In the genomic region with DNA sequence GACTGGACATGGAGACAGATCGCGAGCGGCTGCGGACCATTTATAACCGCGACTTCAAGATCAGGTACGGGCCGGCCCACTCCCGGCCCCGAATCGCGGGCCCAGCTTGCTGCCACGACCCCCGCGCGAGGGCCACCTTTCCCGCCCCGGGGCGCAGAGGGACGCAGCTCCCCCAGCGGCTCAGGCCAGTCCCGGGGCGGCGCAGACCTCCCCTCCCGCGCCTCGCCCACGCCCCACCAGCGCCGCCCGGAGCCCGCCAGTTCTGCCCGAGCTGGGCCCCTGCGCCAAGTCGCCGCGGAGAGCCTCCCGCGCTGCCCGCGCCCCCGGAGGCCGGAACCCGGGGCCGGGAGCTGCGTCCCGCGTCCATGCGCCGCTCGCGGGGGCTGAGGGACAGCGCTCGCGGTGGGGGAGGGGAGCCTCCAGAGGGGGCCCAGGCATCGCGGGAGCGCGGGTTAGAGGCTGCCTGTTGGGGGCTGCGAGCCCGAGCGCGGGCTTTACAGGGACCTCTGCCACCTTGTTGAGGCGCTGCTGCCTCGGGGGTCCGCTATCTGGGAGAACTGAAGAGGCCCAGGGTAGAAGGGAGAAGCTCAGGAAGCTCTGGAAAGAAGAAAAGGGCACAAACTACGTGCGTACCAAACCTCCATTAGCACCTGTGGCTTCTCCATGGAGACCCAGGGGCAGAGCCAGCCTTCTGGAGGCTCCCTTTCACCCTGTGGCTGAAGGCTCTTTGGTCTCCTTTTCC, we compare ENCODE assay signal across 9 cellular contexts. TPM values are rescaled to one million over a fixed set of nuclear protein-coding genes. Genes with fewer than 3 reads are reported as not detected.
DNase-seq lines count a peak whose midpoint lies in the region; ATAC-seq, FAIRE-seq and TF ChIP-seq lines count a peak whose summit lies in the region.
"Had no signal": no experiment of that assay in that cellular context is flagged by ENCODE, and none has a peak within 500 bp of the region (broad histone marks: within the 10 kb centered on the region; RNA-seq: fewer than 3 reads in every experiment).

No MANE protein-coding gene starts in this region.

- peak overlapping the region; percentile 85 to 98 (median 89) for H3K4me3 ChIP-seq in BLaER1 treated with 17β-estradiol and CSF1 and Interleukin-3, amounts not matched to agents 10 nM and 100 nM
- H3K4me3 ChIP-seq in HL-60 (replicated peaks; ENCODE audit: insufficient read depth, low read length) (peak overlapping the region; percentile 80), astrocyte (ENCODE audit: insufficient read depth, low read depth, low read length) (peak overlapping the region; percentile 85), iPS-18a (ENCODE audit: low read length) (peak overlapping the region; percentile 78), skin epidermis (peak overlapping the region; percentile 67 to 97 (median 82))

- peaks cover 51% of the 10 kb centered on the region for H3K79me2 ChIP-seq in astrocyte (ENCODE audit: insufficient read depth, low read length)

- peak; percentile 41 for ATAC-seq in GM19397 (IDR thresholded peaks at IDR 0.05; ENCODE audit: unreplicated experiment)

- peaks cover 0 to 39% (median 13%) of the 10 kb centered on the region in 11 experiments; a peak in 8 of 22 replicates for H4K20me1 ChIP-seq in BLaER1 treated with 17β-estradiol and CSF1 and Interleukin-3, amounts not matched to agents 10 nM and 100 nM
- H4K20me1 ChIP-seq in astrocyte (ENCODE audit: insufficient read depth, low read length), result peaks cover 28% of the 10 kb centered on the region

- no peaks in the 10 kb centered on the region for H3K27me3 Mint-ChIP-seq in astrocyte (ENCODE audit: low read depth, unreplicated experiment)

- H3K9me3 ChIP-seq in BLaER1 treated with 17β-estradiol and CSF1 and Interleukin-3, amounts not matched to agents 10 nM and 100 nM (replicated peaks in 1 of 11), result no peaks in the 10 kb centered on the region
- H3K9me3 ChIP-seq in astrocyte (ENCODE audit: insufficient read depth, low read depth, low read length) (no peaks in the 10 kb centered on the region), iPS-18a (ENCODE audit: control insufficient read depth, low read depth, low read length) (no peaks in the 10 kb centered on the region)

- H3K4me1 ChIP-seq in BLaER1 treated with 17β-estradiol and CSF1 and Interleukin-3, amounts not matched to agents 10 nM and 100 nM, result peaks cover 32 to 44% (median 37%) of the 10 kb centered on the region in 10 experiments
- H3K4me1 ChIP-seq in astrocyte (ENCODE audit: insufficient read depth, low read length), result peaks cover 19% of the 10 kb centered on the region
- H3K4me1 ChIP-seq in iPS-18a (ENCODE audit: control insufficient read depth, low read depth, low read length), result peaks cover 33% of the 10 kb centered on the region

- peak overlapping the region; percentile 95 for H3K27ac Mint-ChIP-seq in astrocyte (ENCODE audit: unreplicated experiment)

- H2AFZ ChIP-seq in astrocyte (ENCODE audit: low read depth, low read length), result peak overlapping the region; percentile 31

- no peak for FAIRE-seq in astrocyte (lab: Jason Lieb, UNC)
- FAIRE-seq: TTC549 had no signal

- no peak for DNase-seq in HL-60 (ENCODE audit: low read depth in 1 of 2, low spot score in 1 of 2)
- peak in 4 of 5 donors; percentile 9 to 38 (median 25) for DNase-seq in T-helper 1 cell
- DNase-seq in astrocyte (ENCODE audit: low read depth), result peak; percentile 10
- DNase-seq in inferior parietal cortex (ENCODE audit: extremely low spot score), result no peak

- peaks cover 22 to 40% (median 28%) of the 10 kb centered on the region in 11 experiments; a peak in 21 of 22 replicates for H3K36me3 ChIP-seq in BLaER1 treated with 17β-estradiol and CSF1 and Interleukin-3, amounts not matched to agents 10 nM and 100 nM
- H3K36me3 ChIP-seq in astrocyte (ENCODE audit: insufficient read depth, low read length) (peaks cover 20% of the 10 kb centered on the region), iPS-18a (ENCODE audit: control insufficient read depth, low read depth, low read length) (peaks cover 10% of the 10 kb centered on the region)

- TF ChIP-seq CTCF in HL-60 (IDR thresholded peaks at IDR 0.05; ENCODE audit: insufficient read depth, low read length) (no peak), astrocyte (IDR thresholded peaks at IDR 0.05; ENCODE audit: insufficient read depth, low read depth, low read length) (no peak)

- peaks cover 29% of the 10 kb centered on the region for H3K4me1 Mint-ChIP-seq in astrocyte (ENCODE audit: low read depth, unreplicated experiment)

- peak overlapping the region; percentile 85 to 97 (median 95) for H3K27ac ChIP-seq in BLaER1 treated with 17β-estradiol and CSF1 and Interleukin-3, amounts not matched to agents 10 nM and 100 nM
- H3K27ac ChIP-seq in HL-60 (replicated peaks) (no peak overlapping the region), astrocyte (ENCODE audit: low read depth, low read length) (peak overlapping the region; percentile 86), iPS-18a (ENCODE audit: low read length) (no peak overlapping the region), skin epidermis (peak overlapping the region; percentile 39 to 99 (median 93))

- H3K9me3 Mint-ChIP-seq in astrocyte (ENCODE audit: unreplicated experiment), result no peaks in the 10 kb centered on the region

- H3K4me3 Mint-ChIP-seq in astrocyte (ENCODE audit: unreplicated experiment), result peak overlapping the region; percentile 95

- H3K36me3 Mint-ChIP-seq in astrocyte (ENCODE audit: low read depth, unreplicated experiment), result peaks cover 5% of the 10 kb centered on the region

- H3K9ac ChIP-seq in BLaER1 treated with 17β-estradiol and CSF1 and Interleukin-3, amounts not matched to agents 10 nM and 100 nM, result peak overlapping the region; percentile 94 to 98 (median 95)
- H3K9ac ChIP-seq in astrocyte (ENCODE audit: low read length) (peak overlapping the region; percentile 91), iPS-18a (ENCODE audit: low read length) (peak overlapping the region; percentile 76)

- H3K27me3 ChIP-seq in BLaER1 treated with 17β-estradiol and CSF1 and Interleukin-3, amounts not matched to agents 10 nM and 100 nM, result no peaks in the 10 kb centered on the region
- H3K27me3 ChIP-seq in HL-60 (ENCODE audit: insufficient read depth, poor library complexity, severe bottlenecking), result no peaks in the 10 kb centered on the region
- no peaks in the 10 kb centered on the region for H3K27me3 ChIP-seq in astrocyte (ENCODE audit: insufficient read depth, low read length)
- H3K27me3 ChIP-seq in iPS-18a (ENCODE audit: control insufficient read depth, insufficient read depth, low read length), result peaks cover 13% of the 10 kb centered on the region

- peak overlapping the region; percentile 75 to 97 (median 92) for H3K4me2 ChIP-seq in BLaER1 treated with 17β-estradiol and CSF1 and Interleukin-3, amounts not matched to agents 10 nM and 100 nM
- H3K4me2 ChIP-seq in astrocyte (ENCODE audit: low read length), result peak overlapping the region; percentile 97

RNA-seq across cellular contexts. Expression of a gene that starts 0.7 kb away (rescaled TPM):
- 121 and 147 TPM in 2 replicates for total RNA-seq in astrocyte

RNA-seq across cellular contexts. Expression of a gene that starts 31.8 kb away (rescaled TPM):
- 585 and 657 TPM in 2 replicates for total RNA-seq in astrocyte

RNA-seq across cellular contexts. Expression of a gene that starts 40.0 kb away (rescaled TPM):
- 5.2 TPM in 2 replicates for total RNA-seq in astrocyte

RNA-seq across cellular contexts. Expression of a gene that starts 55.5 kb away (rescaled TPM):
- 170 and 171 TPM in 2 replicates for total RNA-seq in astrocyte

RNA-seq across cellular contexts. Expression of a gene that starts 56.2 kb away (rescaled TPM):
- total RNA-seq in astrocyte, result 14.8 and 14.9 TPM in 2 replicates

Comparison
In these comparisons a context has a peak if more than half of its experiments do, and no peak if none do; other contexts are left out.
1. H3K27ac ChIP-seq: peak in BLaER1 treated with 17β-estradiol and CSF1 and Interleukin-3, amounts not matched to agents 10 nM and 100 nM (11 of 11), astrocyte (single experiment) and skin epidermis (21 of 21); none in HL-60 (single experiment) and iPS-18a (single experiment).
2. DNase-seq: peak in T-helper 1 cell (4 of 5) and astrocyte (single experiment); none in HL-60 (0 of 2) and inferior parietal cortex (single experiment).
3. Peak in every context shown above with its lines, with median percentiles within 50 percentile points of each other: H3K4me3 ChIP-seq and H3K9ac ChIP-seq.